In the genomic region with DNA sequence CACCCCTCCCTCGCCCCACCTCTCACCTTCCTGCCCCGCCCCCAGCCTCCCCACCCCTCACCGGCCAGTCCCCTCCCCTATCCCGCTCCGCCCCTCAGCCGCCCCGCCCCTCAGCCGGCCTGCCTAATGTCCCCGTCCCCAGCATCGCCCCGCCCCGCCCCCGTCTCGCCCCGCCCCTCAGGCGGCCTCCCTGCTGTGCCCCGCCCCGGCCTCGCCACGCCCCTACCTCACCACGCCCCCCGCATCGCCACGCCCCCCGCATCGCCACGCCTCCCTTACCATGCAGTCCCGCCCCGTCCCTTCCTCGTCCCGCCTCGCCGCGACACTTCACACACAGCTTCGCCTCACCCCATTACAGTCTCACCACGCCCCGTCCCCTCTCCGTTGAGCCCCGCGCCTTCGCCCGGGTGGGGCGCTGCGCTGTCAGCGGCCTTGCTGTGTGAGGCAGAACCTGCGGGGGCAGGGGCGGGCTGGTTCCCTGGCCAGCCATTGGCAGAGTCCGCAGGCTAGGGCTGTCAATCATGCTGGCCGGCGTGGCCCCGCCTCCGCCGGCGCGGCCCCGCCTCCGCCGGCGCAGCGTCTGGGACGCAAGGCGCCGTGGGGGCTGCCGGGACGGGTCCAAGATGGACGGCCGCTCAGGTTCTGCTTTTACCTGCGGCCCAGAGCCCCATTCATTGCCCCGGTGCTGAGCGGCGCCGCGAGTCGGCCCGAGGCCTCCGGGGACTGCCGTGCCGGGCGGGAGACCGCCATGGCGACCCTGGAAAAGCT, we compare ENCODE assay signal across 1 cellular context.
TF ChIP-seq lines count a peak whose summit lies in the region.

A gene (plus strand): TSS at position 604 of the 768 bp plus-strand sequence. CDS start 145 bp downstream, at position 749.
A gene (minus strand): TSS at position 461 of the 768 bp plus-strand sequence.

TF ChIP-seq in K562, 482 proteins besides CTCF, POLR2A, EP300 and RAD21 (continued from another document and continues in another):
- TF ChIP-seq, protein P1, sequence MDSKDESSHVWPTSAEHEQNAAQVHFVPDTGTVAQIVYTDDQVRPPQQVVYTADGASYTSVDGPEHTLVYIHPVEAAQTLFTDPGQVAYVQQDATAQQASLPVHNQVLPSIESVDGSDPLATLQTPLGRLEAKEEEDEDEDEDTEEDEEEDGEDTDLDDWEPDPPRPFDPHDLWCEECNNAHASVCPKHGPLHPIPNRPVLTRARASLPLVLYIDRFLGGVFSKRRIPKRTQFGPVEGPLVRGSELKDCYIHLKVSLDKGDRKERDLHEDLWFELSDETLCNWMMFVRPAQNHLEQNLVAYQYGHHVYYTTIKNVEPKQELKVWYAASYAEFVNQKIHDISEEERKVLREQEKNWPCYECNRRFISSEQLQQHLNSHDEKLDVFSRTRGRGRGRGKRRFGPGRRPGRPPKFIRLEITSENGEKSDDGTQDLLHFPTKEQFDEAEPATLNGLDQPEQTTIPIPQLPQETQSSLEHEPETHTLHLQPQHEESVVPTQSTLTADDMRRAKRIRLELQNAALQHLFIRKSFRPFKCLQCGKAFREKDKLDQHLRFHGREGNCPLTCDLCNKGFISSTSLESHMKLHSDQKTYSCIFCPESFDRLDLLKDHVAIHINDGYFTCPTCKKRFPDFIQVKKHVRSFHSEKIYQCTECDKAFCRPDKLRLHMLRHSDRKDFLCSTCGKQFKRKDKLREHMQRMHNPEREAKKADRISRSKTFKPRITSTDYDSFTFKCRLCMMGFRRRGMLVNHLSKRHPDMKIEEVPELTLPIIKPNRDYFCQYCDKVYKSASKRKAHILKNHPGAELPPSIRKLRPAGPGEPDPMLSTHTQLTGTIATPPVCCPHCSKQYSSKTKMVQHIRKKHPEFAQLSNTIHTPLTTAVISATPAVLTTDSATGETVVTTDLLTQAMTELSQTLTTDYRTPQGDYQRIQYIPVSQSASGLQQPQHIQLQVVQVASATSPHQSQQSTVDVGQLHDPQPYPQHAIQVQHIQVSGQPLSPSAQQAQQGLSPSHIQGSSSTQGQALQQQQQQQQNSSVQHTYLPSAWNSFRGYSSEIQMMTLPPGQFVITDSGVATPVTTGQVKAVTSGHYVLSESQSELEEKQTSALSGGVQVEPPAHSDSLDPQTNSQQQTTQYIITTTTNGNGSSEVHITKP (IDR thresholded peaks at IDR 0.05; ENCODE audit: partially characterized antibody), result no peak
- TF ChIP-seq TARDBP (IDR thresholded peaks at IDR 0.05) (0 out of 2 replicates have a peak, but pooled peaks have one; percentile 43), ZNF551 (CRISPR knock-in tag; IDR thresholded peaks at IDR 0.05) (no peak), HMG20B (CRISPR knock-in tag; IDR thresholded peaks at IDR 0.05) (no peak), NR2C1 (IDR thresholded peaks at IDR 0.05) (no peak), NR2C1 (tag; IDR thresholded peaks at IDR 0.05) (no peak), ZNF695 (CRISPR knock-in tag; IDR thresholded peaks at IDR 0.05) (no peak), SRSF7 (optimal IDR thresholded peaks at IDR 0.05; ENCODE audit: low read depth, low read length) (no peak), POLR3G (IDR thresholded peaks at IDR 0.05; ENCODE audit: extremely low read depth, insufficient read length, insufficient replicate concordance) (no peak), GATAD2A (IDR thresholded peaks at IDR 0.05) (no peak), ATF1 (CRISPR knock-in tag; IDR thresholded peaks at IDR 0.05) (no peak), ATF1 (tag; IDR thresholded peaks at IDR 0.05) (peak; percentile 88), HDGF (IDR thresholded peaks at IDR 0.05) (no peak), KLF1 (tag; IDR thresholded peaks at IDR 0.05) (no peak), NR2C2 (CRISPR knock-in tag; IDR thresholded peaks at IDR 0.05) (peak; percentile 47; the same call in 1 of the 2 replicates), NR2C2 (tag; IDR thresholded peaks at IDR 0.05) (no peak), SMAD3 (CRISPR knock-in tag; conservative IDR thresholded peaks at IDR 0.05) (no peak), LEF1 (IDR thresholded peaks at IDR 0.05) (no peak), NBN (IDR thresholded peaks at IDR 0.05; ENCODE audit: low read depth) (no peak), ZNF197 (CRISPR knock-in tag; IDR thresholded peaks at IDR 0.05; ENCODE audit: low read depth) (no peak), ZNF282 (CRISPR knock-in tag; IDR thresholded peaks at IDR 0.05) (no peak), SETDB1 (IDR thresholded peaks at IDR 0.05; ENCODE audit: low read length) (no peak), NFIX (CRISPR knock-in tag; IDR thresholded peaks at IDR 0.05; ENCODE audit: low read depth) (no peak), FOXJ3 (CRISPR knock-in tag; IDR thresholded peaks at IDR 0.05) (no peak), FOS (IDR thresholded peaks at IDR 0.05; ENCODE audit: extremely low read depth, insufficient read length) (peak; percentile 43), NFE2 (IDR thresholded peaks at IDR 0.05; ENCODE audit: low read depth) (no peak), STAT5B (CRISPR knock-in tag; IDR thresholded peaks at IDR 0.05) (no peak), SIN3B (IDR thresholded peaks at IDR 0.05; ENCODE audit: low read depth) (peak; percentile 90), HCFC1 (IDR thresholded peaks at IDR 0.05; ENCODE audit: low read depth, low read length) (0 out of 2 replicates have a peak, but pooled peaks have one; percentile 54), CREM (IDR thresholded peaks at IDR 0.05; ENCODE audit: low read depth) (peak; percentile 74), ZNF583 (CRISPR knock-in tag; IDR thresholded peaks at IDR 0.05) (0 out of 2 replicates have a peak, but pooled peaks have one; percentile 44), PCBP2 (IDR thresholded peaks at IDR 0.05; ENCODE audit: low read depth, low read length, poor library complexity, severe bottlenecking) (no peak), MCM3 (IDR thresholded peaks at IDR 0.05) (no peak), ZC3H4 (CRISPR knock-in tag; IDR thresholded peaks at IDR 0.05; ENCODE audit: borderline replicate concordance) (no peak), FUS (optimal IDR thresholded peaks at IDR 0.05; ENCODE audit: low read depth, low read length) (no peak), MTA1 (IDR thresholded peaks at IDR 0.05; ENCODE audit: borderline replicate concordance) (no peak), STAG1 (CRISPR knock-in tag; IDR thresholded peaks at IDR 0.05; ENCODE audit: borderline replicate concordance) (no peak), GATAD2B (IDR thresholded peaks at IDR 0.05; ENCODE audit: borderline replicate concordance) (no peak), TBP (optimal IDR thresholded peaks at IDR 0.05; ENCODE audit: low read depth, low read length) (peak; percentile 51), ZNF717 (CRISPR knock-in tag; IDR thresholded peaks at IDR 0.05) (no peak), STAT5A (IDR thresholded peaks at IDR 0.05; ENCODE audit: borderline replicate concordance, low read length) (no peak), SPI1 (IDR thresholded peaks at IDR 0.05; ENCODE audit: borderline replicate concordance, low read depth, low read length) (no peak), HMG20A (CRISPR knock-in tag; conservative IDR thresholded peaks at IDR 0.05) (no peak), PML (IDR thresholded peaks at IDR 0.05; ENCODE audit: low read length) (peak; percentile 58; the same call in 1 of the 2 replicates), ZNF316 (IDR thresholded peaks at IDR 0.05) (no peak), ETS2 (tag; IDR thresholded peaks at IDR 0.05; ENCODE audit: borderline replicate concordance, poor library complexity, severe bottlenecking) (no peak), SAFB (IDR thresholded peaks at IDR 0.05; ENCODE audit: borderline replicate concordance, low read depth, low read length) (no peak), CBX1 (IDR thresholded peaks at IDR 0.05; ENCODE audit: low read depth) (no peak), NR4A1 (CRISPR knock-in tag; IDR thresholded peaks at IDR 0.05) (no peak), NR4A1 (tag; IDR thresholded peaks at IDR 0.05) (no peak)
- TF ChIP-seq, protein P2, sequence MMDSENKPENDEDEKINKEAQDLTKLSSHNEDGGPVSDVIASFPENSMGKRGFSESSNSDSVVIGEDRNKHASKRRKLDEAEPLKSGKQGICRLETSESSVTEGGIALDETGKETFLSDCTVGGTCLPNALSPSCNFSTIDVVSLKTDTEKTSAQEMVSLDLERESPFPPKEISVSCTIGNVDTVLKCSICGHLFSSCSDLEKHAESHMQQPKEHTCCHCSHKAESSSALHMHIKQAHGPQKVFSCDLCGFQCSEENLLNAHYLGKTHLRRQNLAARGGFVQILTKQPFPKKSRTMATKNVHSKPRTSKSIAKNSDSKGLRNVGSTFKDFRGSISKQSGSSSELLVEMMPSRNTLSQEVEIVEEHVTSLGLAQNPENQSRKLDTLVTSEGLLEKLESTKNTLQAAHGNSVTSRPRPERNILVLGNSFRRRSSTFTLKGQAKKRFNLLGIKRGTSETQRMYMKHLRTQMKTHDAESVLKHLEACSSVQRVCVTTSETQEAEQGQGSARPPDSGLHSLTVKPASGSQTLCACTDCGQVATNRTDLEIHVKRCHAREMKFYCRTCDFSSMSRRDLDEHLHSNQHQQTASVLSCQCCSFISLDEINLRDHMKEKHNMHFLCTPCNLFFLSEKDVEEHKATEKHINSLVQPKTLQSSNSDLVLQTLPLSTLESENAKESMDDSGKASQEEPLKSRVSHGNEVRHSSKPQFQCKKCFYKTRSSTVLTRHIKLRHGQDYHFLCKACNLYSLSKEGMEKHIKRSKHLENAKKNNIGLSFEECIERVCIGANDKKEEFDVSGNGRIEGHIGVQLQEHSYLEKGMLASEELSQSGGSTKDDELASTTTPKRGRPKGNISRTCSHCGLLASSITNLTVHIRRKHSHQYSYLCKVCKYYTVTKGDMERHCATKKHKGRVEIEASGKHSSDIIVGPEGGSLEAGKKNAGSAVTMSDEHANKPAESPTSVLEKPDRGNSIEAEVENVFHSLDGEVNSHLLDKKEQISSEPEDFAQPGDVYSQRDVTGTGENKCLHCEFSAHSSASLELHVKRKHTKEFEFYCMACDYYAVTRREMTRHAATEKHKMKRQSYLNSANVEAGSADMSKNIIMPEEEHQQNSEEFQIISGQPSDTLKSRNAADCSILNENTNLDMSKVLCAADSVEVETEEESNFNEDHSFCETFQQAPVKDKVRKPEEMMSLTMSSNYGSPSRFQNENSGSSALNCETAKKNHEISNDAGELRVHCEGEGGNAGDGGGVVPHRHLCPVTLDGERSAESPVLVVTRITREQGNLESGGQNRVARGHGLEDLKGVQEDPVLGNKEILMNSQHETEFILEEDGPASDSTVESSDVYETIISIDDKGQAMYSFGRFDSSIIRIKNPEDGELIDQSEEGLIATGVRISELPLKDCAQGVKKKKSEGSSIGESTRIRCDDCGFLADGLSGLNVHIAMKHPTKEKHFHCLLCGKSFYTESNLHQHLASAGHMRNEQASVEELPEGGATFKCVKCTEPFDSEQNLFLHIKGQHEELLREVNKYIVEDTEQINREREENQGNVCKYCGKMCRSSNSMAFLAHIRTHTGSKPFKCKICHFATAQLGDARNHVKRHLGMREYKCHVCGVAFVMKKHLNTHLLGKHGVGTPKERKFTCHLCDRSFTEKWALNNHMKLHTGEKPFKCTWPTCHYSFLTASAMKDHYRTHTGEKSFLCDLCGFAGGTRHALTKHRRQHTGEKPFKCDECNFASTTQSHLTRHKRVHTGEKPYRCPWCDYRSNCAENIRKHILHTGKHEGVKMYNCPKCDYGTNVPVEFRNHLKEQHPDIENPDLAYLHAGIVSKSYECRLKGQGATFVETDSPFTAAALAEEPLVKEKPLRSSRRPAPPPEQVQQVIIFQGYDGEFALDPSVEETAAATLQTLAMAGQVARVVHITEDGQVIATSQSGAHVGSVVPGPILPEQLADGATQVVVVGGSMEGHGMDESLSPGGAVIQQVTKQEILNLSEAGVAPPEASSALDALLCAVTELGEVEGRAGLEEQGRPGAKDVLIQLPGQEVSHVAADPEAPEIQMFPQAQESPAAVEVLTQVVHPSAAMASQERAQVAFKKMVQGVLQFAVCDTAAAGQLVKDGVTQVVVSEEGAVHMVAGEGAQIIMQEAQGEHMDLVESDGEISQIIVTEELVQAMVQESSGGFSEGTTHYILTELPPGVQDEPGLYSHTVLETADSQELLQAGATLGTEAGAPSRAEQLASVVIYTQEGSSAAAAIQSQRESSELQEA (IDR thresholded peaks at IDR 0.05; ENCODE audit: low read depth), result no peak
- TF ChIP-seq, protein P3, sequence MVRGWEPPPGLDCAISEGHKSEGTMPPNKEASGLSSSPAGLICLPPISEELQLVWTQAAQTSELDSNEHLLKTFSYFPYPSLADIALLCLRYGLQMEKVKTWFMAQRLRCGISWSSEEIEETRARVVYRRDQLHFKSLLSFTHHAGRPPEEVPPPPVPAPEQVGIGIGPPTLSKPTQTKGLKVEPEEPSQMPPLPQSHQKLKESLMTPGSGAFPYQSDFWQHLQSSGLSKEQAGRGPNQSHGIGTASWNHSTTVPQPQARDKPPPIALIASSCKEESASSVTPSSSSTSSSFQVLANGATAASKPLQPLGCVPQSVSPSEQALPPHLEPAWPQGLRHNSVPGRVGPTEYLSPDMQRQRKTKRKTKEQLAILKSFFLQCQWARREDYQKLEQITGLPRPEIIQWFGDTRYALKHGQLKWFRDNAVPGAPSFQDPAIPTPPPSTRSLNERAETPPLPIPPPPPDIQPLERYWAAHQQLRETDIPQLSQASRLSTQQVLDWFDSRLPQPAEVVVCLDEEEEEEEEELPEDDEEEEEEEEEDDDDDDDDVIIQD (CRISPR knock-in tag; IDR thresholded peaks at IDR 0.05), result no peak
- TF ChIP-seq, protein P4, sequence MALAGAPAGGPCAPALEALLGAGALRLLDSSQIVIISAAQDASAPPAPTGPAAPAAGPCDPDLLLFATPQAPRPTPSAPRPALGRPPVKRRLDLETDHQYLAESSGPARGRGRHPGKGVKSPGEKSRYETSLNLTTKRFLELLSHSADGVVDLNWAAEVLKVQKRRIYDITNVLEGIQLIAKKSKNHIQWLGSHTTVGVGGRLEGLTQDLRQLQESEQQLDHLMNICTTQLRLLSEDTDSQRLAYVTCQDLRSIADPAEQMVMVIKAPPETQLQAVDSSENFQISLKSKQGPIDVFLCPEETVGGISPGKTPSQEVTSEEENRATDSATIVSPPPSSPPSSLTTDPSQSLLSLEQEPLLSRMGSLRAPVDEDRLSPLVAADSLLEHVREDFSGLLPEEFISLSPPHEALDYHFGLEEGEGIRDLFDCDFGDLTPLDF (CRISPR knock-in tag; IDR thresholded peaks at IDR 0.05), result 0 out of 2 replicates have a peak, but pooled peaks have one; percentile 0
